In the genomic region with DNA sequence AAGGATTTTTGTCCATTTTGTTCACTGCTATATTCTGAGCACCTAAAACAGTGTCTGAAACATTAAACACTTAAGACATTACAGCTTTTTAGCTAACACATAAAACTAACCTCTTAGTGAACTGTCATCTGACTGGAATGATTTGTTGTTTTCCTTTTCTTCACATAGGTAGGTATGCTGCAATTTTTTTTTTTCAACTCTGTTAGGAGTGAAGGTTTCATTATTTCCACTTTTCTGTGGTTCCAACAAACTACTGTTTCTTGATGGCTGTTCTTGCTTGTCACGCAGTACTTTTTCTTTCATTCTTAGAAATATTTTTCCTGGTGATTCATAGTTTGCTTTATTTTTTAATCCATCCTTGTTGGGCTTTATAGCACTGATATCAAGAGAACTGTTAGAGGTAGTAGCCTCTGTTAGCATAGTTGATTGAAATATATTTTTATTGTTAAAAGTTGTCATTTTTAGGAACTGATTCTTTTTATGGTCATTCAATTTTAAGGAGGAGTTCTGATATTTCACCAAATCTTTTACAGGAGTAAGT, we compare ENCODE assay signal across 20 cellular contexts. TPM values are rescaled to one million over a fixed set of nuclear protein-coding genes. Genes with fewer than 3 reads are reported as not detected.
DNase-seq lines count a peak whose midpoint lies in the region; ATAC-seq and TF ChIP-seq lines count a peak whose summit lies in the region.
"Had no signal": no experiment of that assay in that cellular context is flagged by ENCODE, and none has a peak within 500 bp of the region (broad histone marks: within the 10 kb centered on the region; RNA-seq: fewer than 3 reads in every experiment).

No MANE protein-coding gene starts in this region.

- H3K4me3 ChIP-seq in GM06990 (replicated peaks; ENCODE audit: low read depth, low read length) = peak overlapping the region; percentile 12
- H3K4me3 ChIP-seq in brain microvascular endothelial cell (ENCODE audit: low read depth, low read length) = no peak overlapping the region
- H3K4me3 ChIP-seq in neuronal stem cell (ENCODE audit: low read length in 2 of 2) = no peak overlapping the region
- H3K4me3 ChIP-seq: BLaER1 treated with 17β-estradiol and CSF1 and Interleukin-3, amounts not matched to agents 10 nM and 100 nM; body of pancreas; lower lobe of right lung; neural progenitor cell; Peyer's patch had no signal

- DNase-seq in GM06990 (ENCODE audit: extremely low read depth, insufficient read length) (no peak), brain microvascular endothelial cell (no peak), SHP77 (lab: John Stamatoyannopoulos, UW) (no peak), neuronal stem cell (ENCODE audit: low spot score) (no peak), GM20000 (ENCODE audit: low spot score) (no peak)
- DNase-seq: body of pancreas; DND-41; effector CD4-positive, alpha-beta T cell; lower lobe of right lung; NCI-H1417 treated with DMSO at 0.1 percent for 48 hours; NCI-H524 treated with DMSO at 0.1 percent for 48 hours; Peyer's patch; stimulated activated naive CD4-positive, alpha-beta T cell had no signal

- H3K9me3 Mint-ChIP-seq in stimulated activated memory B cell treated with anti-CD40 and anti-IgM and Interleukin-4, amounts not matched to agents 10 μg/mL and 1 μg/mL and 100 μg/mL, for 72 hours = no peaks in the 10 kb centered on the region
- H3K9me3 Mint-ChIP-seq: activated T-helper 1 cell treated with anti-CD3 and anti-CD28 coated beads, Interleukin-12 subunit alpha, Interleukin-12 subunit beta, Interleukin-2, Interleukin-4 antibody, amounts not matched to agents 30 ng/mL and 10 ng/mL and 1 ng/mL, durations not matched to agents 14 hours and 24 hours and 36 hours; IgD-negative memory B cell had no signal

- H3K4ac ChIP-seq in neuronal stem cell (ENCODE audit: low read length) = no peak overlapping the region

- in situ Hi-C loops in brain microvascular endothelial cell (cut with HindIII; ENCODE audit: low pct_ligation_motif_present, low sequenced_read_pairs) = no loop called here

- peaks cover 0 to 13% of the 10 kb centered on the region in 2 donors for H3K9me3 ChIP-seq in neuronal stem cell (replicated peaks in 1 of 2; ENCODE audit: control insufficient read depth in 2 of 2, insufficient read depth in 1 of 2, low read depth in 1 of 2, low read length in 2 of 2)
- H3K9me3 ChIP-seq: body of pancreas, lower lobe of right lung, Peyer's patch had no signal

- no peak overlapping the region for H2AFZ ChIP-seq in neuronal stem cell (ENCODE audit: low read length)
- H2AFZ ChIP-seq: neural progenitor cell had no signal

- H2BK15ac ChIP-seq in neuronal stem cell (ENCODE audit: low read length) = no peak overlapping the region

- H3K4me2 ChIP-seq in neuronal stem cell (ENCODE audit: insufficient read depth, low read length, poor library complexity, severe bottlenecking) = no peak overlapping the region
- H3K4me2 ChIP-seq: neural progenitor cell had no signal

- peaks cover 5% of the 10 kb centered on the region for H3K36me3 Mint-ChIP-seq in stimulated activated memory B cell treated with anti-CD40 and anti-IgM and Interleukin-4, amounts not matched to agents 10 μg/mL and 1 μg/mL and 100 μg/mL, for 72 hours

- H3K27me3 Mint-ChIP-seq in stimulated activated memory B cell treated with anti-CD40 and anti-IgM and Interleukin-4, amounts not matched to agents 10 μg/mL and 1 μg/mL and 100 μg/mL, for 72 hours = no peaks in the 10 kb centered on the region
- H3K27me3 Mint-ChIP-seq: IgD-negative memory B cell had no signal

- H3K36me3 ChIP-seq in GM06990 (ENCODE audit: control insufficient read depth, insufficient read depth, low read length) (no peaks in the 10 kb centered on the region), brain microvascular endothelial cell (replicated peaks) (no peaks in the 10 kb centered on the region), neuronal stem cell (replicated peaks in 1 of 2; ENCODE audit: control insufficient read depth in 2 of 2, insufficient read depth in 2 of 2, low read length in 2 of 2) (peaks cover 0 to 31% of the 10 kb centered on the region in 2 donors)
- H3K36me3 ChIP-seq: lower lobe of right lung, neural progenitor cell, Peyer's patch had no signal

- no peak overlapping the region for H2AK5ac ChIP-seq in neuronal stem cell (ENCODE audit: low read depth, low read length)

- no peaks in the 10 kb centered on the region for H3K79me1 ChIP-seq in neuronal stem cell (ENCODE audit: low read depth, low read length)

- peak overlapping the region; percentile 35 for H3K27ac ChIP-seq in brain microvascular endothelial cell
- no peak overlapping the region for H3K27ac ChIP-seq in neuronal stem cell (replicated peaks; ENCODE audit: low read length)
- H3K27ac ChIP-seq: body of pancreas, lower lobe of right lung, neural progenitor cell, Peyer's patch had no signal

- H2BK120ac ChIP-seq in neuronal stem cell (ENCODE audit: low read depth, low read length) = no peak overlapping the region

- TF ChIP-seq CTCF in GM06990 (IDR thresholded peaks at IDR 0.05; ENCODE audit: insufficient read depth, low read length, poor library complexity, severe bottlenecking) = no peak
- TF ChIP-seq CTCF in brain microvascular endothelial cell (IDR thresholded peaks at IDR 0.05; ENCODE audit: low read depth, low read length, missing control alignments) = no peak
- TF ChIP-seq CTCF in GM20000 (IDR thresholded peaks at IDR 0.05; ENCODE audit: extremely low read depth, missing control alignments) = no peak

- H3K27me3 ChIP-seq in GM06990 (replicated peaks; ENCODE audit: control insufficient read depth, insufficient read depth, low read length) (no peaks in the 10 kb centered on the region), brain microvascular endothelial cell (replicated peaks) (no peaks in the 10 kb centered on the region), neuronal stem cell (ENCODE audit: control insufficient read depth in 3 of 3, insufficient read depth in 3 of 3, low read depth in 1 of 3, low read length in 3 of 3) (no peaks in the 10 kb centered on the region)
- H3K27me3 ChIP-seq: BLaER1 treated with 17β-estradiol and CSF1 and Interleukin-3, amounts not matched to agents 10 nM and 100 nM; body of pancreas; neural progenitor cell; Peyer's patch had no signal

- H3K9ac ChIP-seq in neuronal stem cell (ENCODE audit: low read depth, low read length, poor library complexity) = no peak overlapping the region
- H3K9ac ChIP-seq: BLaER1 treated with 17β-estradiol and CSF1 and Interleukin-3, amounts not matched to agents 10 nM and 100 nM; neural progenitor cell had no signal

- H3K4me3 Mint-ChIP-seq in stimulated activated memory B cell treated with anti-CD40 and anti-IgM and Interleukin-4, amounts not matched to agents 10 μg/mL and 1 μg/mL and 100 μg/mL, for 72 hours = no peak overlapping the region
- H3K4me3 Mint-ChIP-seq: IgD-negative memory B cell, neural progenitor cell had no signal

- ATAC-seq in GM18870 (IDR thresholded peaks at IDR 0.05; ENCODE audit: unreplicated experiment) (peak; percentile 67), HG03039 (IDR thresholded peaks at IDR 0.05; ENCODE audit: unreplicated experiment) (peak; percentile 43)
- ATAC-seq in stimulated activated memory B cell treated with anti-CD40 and anti-IgM and Interleukin-4, amounts not matched to agents 10 μg/mL and 1 μg/mL and 100 μg/mL, for 72 hours = no peak
- ATAC-seq: body of pancreas, lower lobe of right lung had no signal

- no peak overlapping the region for H3K23ac ChIP-seq in neuronal stem cell (ENCODE audit: low read depth, low read length, poor library complexity)

- no peak overlapping the region for H3K14ac ChIP-seq in neuronal stem cell (ENCODE audit: low read length)

- no peak overlapping the region for H3K27ac Mint-ChIP-seq in stimulated activated memory B cell treated with anti-CD40 and anti-IgM and Interleukin-4, amounts not matched to agents 10 μg/mL and 1 μg/mL and 100 μg/mL, for 72 hours
- H3K27ac Mint-ChIP-seq: activated T-helper 1 cell treated with anti-CD3 and anti-CD28 coated beads, Interleukin-12 subunit alpha, Interleukin-12 subunit beta, Interleukin-2, Interleukin-4 antibody, amounts not matched to agents 30 ng/mL and 10 ng/mL and 1 ng/mL, durations not matched to agents 14 hours and 24 hours and 36 hours; IgD-negative memory B cell; neural progenitor cell had no signal

- H3K4me1 ChIP-seq in neuronal stem cell (ENCODE audit: control insufficient read depth in 2 of 2, insufficient read depth in 1 of 2, low read depth in 1 of 2, low read length in 2 of 2) = no peaks in the 10 kb centered on the region

- peaks cover 17% of the 10 kb centered on the region for H3K4me1 Mint-ChIP-seq in stimulated activated memory B cell treated with anti-CD40 and anti-IgM and Interleukin-4, amounts not matched to agents 10 μg/mL and 1 μg/mL and 100 μg/mL, for 72 hours

- no peak overlapping the region for H4K8ac ChIP-seq in neuronal stem cell (ENCODE audit: low read depth, low read length)

- H2BK12ac ChIP-seq in neuronal stem cell (ENCODE audit: low read length) = no peak overlapping the region

- no peak overlapping the region for H3K18ac ChIP-seq in neuronal stem cell (ENCODE audit: low read length)

- WGBS in neuronal stem cell (ENCODE audit: extremely low coverage in 2 of 2, insufficient read length in 2 of 2, insufficient replicate concordance in 1 of 2), 2 donors = no CpG with 5 or more reads among the region's 1 CpG

- H2BK5ac ChIP-seq in neuronal stem cell (ENCODE audit: low read length) = no peak overlapping the region

- no peak overlapping the region for H4K91ac ChIP-seq in neuronal stem cell (ENCODE audit: low read depth, low read length, poor library complexity)

RNA-seq across cellular contexts. Expression of a gene that starts 6.3 kb away (rescaled TPM):
- 52.8 TPM for polyA plus RNA-seq in neuronal stem cell (2013, experiment 1 of 2)
- 56.9 TPM for polyA plus RNA-seq in neuronal stem cell (2013, experiment 2 of 2)
